ENCODE assay signal across 16 cellular contexts in genomic region chr12:92764820-92765219, GRCh38.
"Had no signal": no experiment of that assay in that cellular context is flagged by ENCODE, and none has a peak within 500 bp of the region (broad histone marks: within the 10 kb centered on the region; RNA-seq: fewer than 3 reads in every experiment).

No MANE protein-coding gene starts in this region.

- H3K4me3 Mint-ChIP-seq: activated naive CD4-positive, alpha-beta T cell treated with anti-CD3 and anti-CD28 coated beads, Interleukin-2, amount 50 U/mL, for 24 hours; stimulated activated effector memory CD8-positive, alpha-beta T cell treated with anti-CD3 and anti-CD28 coated beads, Interleukin-12 subunit alpha, Interleukin-12 subunit beta, amount 100 ng/mL, for 72 hours had no signal

- H3K4me1 ChIP-seq: parathyroid adenoma had no signal

- H3K4me1 Mint-ChIP-seq: stimulated activated effector memory CD8-positive, alpha-beta T cell treated with anti-CD3 and anti-CD28 coated beads, Interleukin-12 subunit alpha, Interleukin-12 subunit beta, amount 100 ng/mL, for 72 hours had no signal

- DNase-seq: activated CD4-positive, alpha-beta T cell treated with anti-CD3 and anti-CD28 coated beads for 48 hours; activated CD8-positive, alpha-beta memory T cell treated with anti-CD3 and anti-CD28 coated beads for 24 hours; activated effector memory CD4-positive, alpha-beta T cell treated with Interleukin-2 at 50 U/mL for 16 hours; amniotic stem cell; cerebellar nuclear complex; dorsolateral prefrontal cortex; foreskin fibroblast; left lung; T1000 had no signal

- H3K9me3 Mint-ChIP-seq: activated naive CD4-positive, alpha-beta T cell treated with anti-CD3 and anti-CD28 coated beads, Interleukin-2, amount 50 U/mL, for 24 hours; stimulated activated effector memory CD8-positive, alpha-beta T cell treated with anti-CD3 and anti-CD28 coated beads, Interleukin-12 subunit alpha, Interleukin-12 subunit beta, amount 100 ng/mL, for 72 hours had no signal

- H3K27ac Mint-ChIP-seq: activated naive CD4-positive, alpha-beta T cell treated with anti-CD3 and anti-CD28 coated beads, Interleukin-2, amount 50 U/mL, for 24 hours; stimulated activated effector memory CD8-positive, alpha-beta T cell treated with anti-CD3 and anti-CD28 coated beads, Interleukin-12 subunit alpha, Interleukin-12 subunit beta, amount 100 ng/mL, for 72 hours had no signal

- H3K27ac ChIP-seq: dorsolateral prefrontal cortex, esophagus muscularis mucosa, left lung, parathyroid adenoma, tibial nerve, VCaP had no signal

- H3K36me3 ChIP-seq: esophagus muscularis mucosa, left lung, tibial nerve had no signal

- H3K27me3 ChIP-seq: dorsolateral prefrontal cortex, esophagus muscularis mucosa, left lung, tibial nerve had no signal

- H3K36me3 Mint-ChIP-seq: activated naive CD4-positive, alpha-beta T cell treated with anti-CD3 and anti-CD28 coated beads, Interleukin-2, amount 50 U/mL, for 24 hours; stimulated activated effector memory CD8-positive, alpha-beta T cell treated with anti-CD3 and anti-CD28 coated beads, Interleukin-12 subunit alpha, Interleukin-12 subunit beta, amount 100 ng/mL, for 72 hours had no signal

- ATAC-seq: left lung; stimulated activated effector memory CD8-positive, alpha-beta T cell treated with anti-CD3 and anti-CD28 coated beads, Interleukin-12 subunit alpha, Interleukin-12 subunit beta, amount 100 ng/mL, for 72 hours had no signal

- H3K9me3 ChIP-seq: left lung, tibial nerve had no signal

- H3K4me3 ChIP-seq: dorsolateral prefrontal cortex, esophagus muscularis mucosa, left lung, smooth muscle cell, tibial nerve had no signal
